Comparison of ENCODE assay signal across 19 cellular contexts in the genomic region with DNA sequence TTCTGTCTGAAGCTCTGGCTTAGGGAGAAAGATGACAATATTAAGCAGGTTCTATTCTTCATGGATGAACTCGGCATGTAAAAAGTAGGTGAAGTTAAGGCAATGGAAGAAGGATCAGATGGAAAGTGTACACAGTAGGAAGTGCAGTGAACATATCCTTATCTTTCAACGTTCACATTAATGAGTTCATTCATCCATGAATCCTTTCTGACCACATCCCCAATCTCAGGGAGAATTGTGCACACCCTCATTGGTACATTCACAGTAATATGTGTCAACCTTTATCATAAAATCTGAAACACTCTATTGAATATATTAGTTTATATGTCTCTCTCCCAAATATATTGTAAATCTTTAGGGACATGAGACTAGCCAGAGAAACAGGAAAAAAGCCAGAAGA.
"Had no signal": no experiment of that assay in that cellular context is flagged by ENCODE, and none has a peak within 500 bp of the region (broad histone marks: within the 10 kb centered on the region; RNA-seq: fewer than 3 reads in every experiment).

No MANE protein-coding gene starts in this region.

- H3K27ac Mint-ChIP-seq: activated naive CD8-positive, alpha-beta T cell; T-helper 1 cell treated with Interleukin-12 subunit alpha and Interleukin-12 subunit beta and Interleukin-4 antibody, amounts not matched to agents 30 μg/mL and 1 μg/mL, for 36 hours had no signal

- H3K4me3 Mint-ChIP-seq: activated naive CD8-positive, alpha-beta T cell; neural crest cell; T-helper 1 cell treated with Interleukin-12 subunit alpha and Interleukin-12 subunit beta and Interleukin-4 antibody, amounts not matched to agents 30 μg/mL and 1 μg/mL, for 36 hours had no signal

- H3K27me3 ChIP-seq: dorsolateral prefrontal cortex, tibial nerve had no signal

- H3K9me3 ChIP-seq: tibial nerve had no signal

- H3K27me3 Mint-ChIP-seq: activated naive CD8-positive, alpha-beta T cell; brain had no signal

- ATAC-seq: activated T-cell treated with anti-CD3 and anti-CD28 coated beads, Interleukin-2, amount 50 U/mL, for 72 hours; left ventricle myocardium superior; stimulated activated naive CD8-positive, alpha-beta T cell treated with anti-CD3 and anti-CD28 coated beads, Interleukin-15, Interleukin-2, amounts not matched to agents 100 U/mL and 50 U/mL, for 24 hours had no signal

- DNase-seq: activated CD4-positive, alpha-beta T cell treated with anti-CD3 and anti-CD28 coated beads for 1 hour; activated CD4-positive, alpha-beta T cell treated with anti-CD3 and anti-CD28 coated beads, Interleukin-2, amount 50 U/mL, for 4 hours; activated gamma-delta T cell; activated T-cell treated with anti-CD3 and anti-CD28 coated beads, Interleukin-2, amount 50 U/mL, for 72 hours; caudate nucleus; dorsolateral prefrontal cortex; foreskin fibroblast; glutamatergic neuron; hypothalamus; kidney; left ventricle myocardium superior; stimulated activated naive CD8-positive, alpha-beta T cell treated with anti-CD3 and anti-CD28 coated beads, Interleukin-15, Interleukin-2, amounts not matched to agents 100 U/mL and 50 U/mL, for 24 hours; substantia nigra; WERI-Rb-1 had no signal

- H3K4me3 ChIP-seq: dorsolateral prefrontal cortex, tibial nerve had no signal

- H3K27ac ChIP-seq: dorsolateral prefrontal cortex, tibial nerve, WERI-Rb-1 had no signal

- H3K36me3 ChIP-seq: tibial nerve, WERI-Rb-1 had no signal
